In genomic region chr9:5336683-5337082, GRCh38 we compare ENCODE assay signal across 15 cellular contexts. TPM values are rescaled to one million over a fixed set of nuclear protein-coding genes. Genes with fewer than 3 reads are reported as not detected.
DNase-seq lines count a peak whose midpoint lies in the region; ATAC-seq, FAIRE-seq and TF ChIP-seq lines count a peak whose summit lies in the region.
"Had no signal": no experiment of that assay in that cellular context is flagged by ENCODE, and none has a peak within 500 bp of the region (broad histone marks: within the 10 kb centered on the region; RNA-seq: fewer than 3 reads in every experiment).

No MANE protein-coding gene starts in this region.

- peak overlapping the region; percentile 64 for H3K4me3 ChIP-seq in CD4-positive, CD25-positive, alpha-beta regulatory T cell (ENCODE audit: low read depth, low read length)
- H3K4me3 ChIP-seq in DND-41 (ENCODE audit: low read depth in 1 of 2, low read length in 2 of 2), result peak overlapping the region in 1 of 2 experiments; percentile 27; a peak in 1 of 4 replicates
- H3K4me3 ChIP-seq in HepG2 (replicated peaks in 1 of 3; ENCODE audit: insufficient read depth in 1 of 3, low read depth in 2 of 3, low read length in 3 of 3), result no peak overlapping the region
- H3K4me3 ChIP-seq: left lung, skin epidermis had no signal

- H3K27ac Mint-ChIP-seq in CD4-positive, CD25-positive, alpha-beta regulatory T cell, result peak overlapping the region; percentile 58 to 87 (median 83)

- ATAC-seq in CD4-positive, CD25-positive, alpha-beta regulatory T cell (ENCODE audit: low read depth in 2 of 2), result peak; percentile 31 to 32
- ATAC-seq in DND-41 (ENCODE audit: insufficient read depth, low read depth), result peak; percentile 99
- no peak for ATAC-seq in HepG2
- ATAC-seq: left lung had no signal

- no peak for TF ChIP-seq EP300 in HepG2 (IDR thresholded peaks at IDR 0.05; ENCODE audit: low read depth in 2 of 2, low read length in 2 of 2)
- TF ChIP-seq EP300 in HepG2 (CRISPR knock-in tag; IDR thresholded peaks at IDR 0.05; ENCODE audit: borderline replicate concordance), result no peak

- intact Hi-C loops in HepG2 (cut with micrococcal nuclease; ENCODE audit: unreplicated experiment), result no loop called here

- no peaks in the 10 kb centered on the region for H3K36me3 ChIP-seq in CD4-positive, CD25-positive, alpha-beta regulatory T cell (ENCODE audit: control insufficient read depth, insufficient read depth, low read length)
- H3K36me3 ChIP-seq in DND-41 (ENCODE audit: insufficient read depth, low read length) (no peaks in the 10 kb centered on the region), HepG2 (replicated peaks in 1 of 2; ENCODE audit: control insufficient read depth in 1 of 2, insufficient read depth in 2 of 2, low read length in 2 of 2) (no peaks in the 10 kb centered on the region)
- H3K36me3 ChIP-seq: left lung had no signal

- no peaks in the 10 kb centered on the region for H3K27me3 Mint-ChIP-seq in CD4-positive, CD25-positive, alpha-beta regulatory T cell

- H3K4me2 ChIP-seq in DND-41 (ENCODE audit: insufficient read depth, low read length) (peak overlapping the region; percentile 51), HepG2 (ENCODE audit: low read depth, low read length) (no peak overlapping the region)

- WGBS in HepG2 (ENCODE audit: low lambda C conversion rate), result 35% methylated on average over 4 of the region's 4 CpGs

- no TSS peak for BruUV-seq in HepG2 (replicated peaks; lab: Mats Ljungman, UMichigan)

- peak in 2 of 3 donors; percentile 35 to 60 for DNase-seq in CD4-positive, CD25-positive, alpha-beta regulatory T cell
- DNase-seq in DND-41 (peak; percentile 69), T-helper 22 cell (ENCODE audit: low read depth) (peak; percentile 18), ureter (ENCODE audit: low spot score) (no peak), HepG2 (ENCODE audit: low spot score) (no peak), epidermal melanocyte (ENCODE audit: insufficient read length, low spot score) (no peak)
- DNase-seq in central memory CD4-positive, alpha-beta T cell, result peak; percentile 66
- DNase-seq: left lung, NCI-H1105, NCI-H2227 treated with DMSO at 0.1 percent for 48 hours, posterior cingulate gyrus, SHP77 treated with DMSO at 0.1 percent for 48 hours had no signal

- TF ChIP-seq RAD21 in HepG2 (CRISPR knock-in tag; IDR thresholded peaks at IDR 0.05), result no peak

- H3K79me2 ChIP-seq in DND-41 (ENCODE audit: insufficient read depth, low read length) (no peaks in the 10 kb centered on the region), HepG2 (ENCODE audit: insufficient read depth, low read length) (no peaks in the 10 kb centered on the region)

- POLR2A ChIA-PET in HepG2 (lab: Yijun Ruan, JAX), result no interaction called here

- no peaks in the 10 kb centered on the region for H3K9me3 ChIP-seq in CD4-positive, CD25-positive, alpha-beta regulatory T cell (ENCODE audit: control insufficient read depth in 2 of 2, low read length in 2 of 2)
- H3K9me3 ChIP-seq in DND-41 (ENCODE audit: insufficient read depth, low read length, severe bottlenecking) (no peaks in the 10 kb centered on the region), HepG2 (ENCODE audit: low read length) (no peaks in the 10 kb centered on the region)
- H3K9me3 ChIP-seq: left lung had no signal

- no peak overlapping the region for H3K27ac ChIP-seq in CD4-positive, CD25-positive, alpha-beta regulatory T cell (ENCODE audit: insufficient read depth, low read length, poor library complexity, severe bottlenecking)
- peak overlapping the region; percentile 82 for H3K27ac ChIP-seq in DND-41 (ENCODE audit: low read length)
- no peak overlapping the region for H3K27ac ChIP-seq in HepG2 (ENCODE audit: extremely low read length, insufficient read depth, low read length)
- H3K27ac ChIP-seq: left lung had no signal

- no peak for TF ChIP-seq POLR2A in HepG2 (IDR thresholded peaks at IDR 0.05; ENCODE audit: insufficient read depth in 1 of 2, low read depth in 2 of 2, low read length in 2 of 2)

- in situ Hi-C loops in HepG2 (cut with HindIII; ENCODE audit: extremely low pct_ligation_motif_present, low pct_unique_long_range_greater_than_20kb), result no loop called here

- H3K9ac ChIP-seq in DND-41 (ENCODE audit: low read depth, low read length) (peak overlapping the region; percentile 44; the same call in 1 of the 2 replicates), HepG2 (ENCODE audit: insufficient read depth, low read depth, low read length) (no peak overlapping the region)

- no peak for TF ChIP-seq CTCF in DND-41 (IDR thresholded peaks at IDR 0.05; ENCODE audit: borderline replicate concordance, extremely low read depth, low read length, poor library complexity, severe bottlenecking)
- TF ChIP-seq CTCF in HepG2 (CRISPR knock-in tag; IDR thresholded peaks at IDR 0.05), result no peak

- no peak for FAIRE-seq in HepG2 (lab: Jason Lieb, UNC)
- FAIRE-seq: bronchial epithelial cell had no signal

- H3K4me1 ChIP-seq in CD4-positive, CD25-positive, alpha-beta regulatory T cell (ENCODE audit: control insufficient read depth, insufficient read depth, low read length, poor library complexity, severe bottlenecking), result peaks cover 18% of the 10 kb centered on the region
- H3K4me1 ChIP-seq in DND-41 (ENCODE audit: insufficient read depth, low read length), result peaks cover 27% of the 10 kb centered on the region
- no peaks in the 10 kb centered on the region for H3K4me1 ChIP-seq in HepG2 (ENCODE audit: insufficient read depth, low read length)
- H3K4me1 ChIP-seq: left lung had no signal

- peak overlapping the region; percentile 47 for H2AFZ ChIP-seq in DND-41 (ENCODE audit: low read depth, low read length)
- H2AFZ ChIP-seq in HepG2 (ENCODE audit: low read length), result no peak overlapping the region

- H3K4me3 Mint-ChIP-seq in CD4-positive, CD25-positive, alpha-beta regulatory T cell, result peak overlapping the region; percentile 38 to 76 (median 72)

- H3K4me1 Mint-ChIP-seq in CD4-positive, CD25-positive, alpha-beta regulatory T cell, result peaks cover 18 to 37% (median 26%) of the 10 kb centered on the region in 4 donors

- H3K36me3 Mint-ChIP-seq in CD4-positive, CD25-positive, alpha-beta regulatory T cell, result peaks cover 25% of the 10 kb centered on the region

- H3K9me3 Mint-ChIP-seq in CD4-positive, CD25-positive, alpha-beta regulatory T cell, result no peaks in the 10 kb centered on the region

- H4K20me1 ChIP-seq in DND-41 (ENCODE audit: insufficient read depth, low read length) (no peaks in the 10 kb centered on the region), HepG2 (ENCODE audit: insufficient read depth, low read length) (no peaks in the 10 kb centered on the region)

- H3K27me3 ChIP-seq in CD4-positive, CD25-positive, alpha-beta regulatory T cell (ENCODE audit: control insufficient read depth, insufficient read depth, low read length), result no peaks in the 10 kb centered on the region
- no peaks in the 10 kb centered on the region for H3K27me3 ChIP-seq in DND-41 (ENCODE audit: insufficient read depth, low read length, poor library complexity)
- peaks cover 0 to 2% of the 10 kb centered on the region in 2 experiments; a peak in 2 of 5 replicates for H3K27me3 ChIP-seq in HepG2 (ENCODE audit: control insufficient read depth in 1 of 2, insufficient read depth in 2 of 2, low read length in 2 of 2)
- H3K27me3 ChIP-seq: left lung had no signal

- CTCF ChIA-PET in HepG2 (lab: Yijun Ruan, JAX; ENCODE audit: low intra/inter-chr PET ratio, low total read pairs), result no interaction called here

RNA-seq across cellular contexts. Expression of gene RLN1, which starts 3.0 kb away (rescaled TPM):
- 1.5 TPM for total RNA-seq in CD4-positive, CD25-positive, alpha-beta regulatory T cell
- 1 to 10 TPM in 3 of 4 donors, under 1 TPM in 1; 0.79 to 3.2 (median 2.8) TPM for polyA plus RNA-seq in CD4-positive, CD25-positive, alpha-beta regulatory T cell
- total RNA-seq in ureter (not detected), HepG2 (2016; rRNA removed; fragmentation: Illumina TruSeq; extraction: Trizol) (not detected in 2 replicates)
- not detected in 2 replicates for total RNA-seq in HepG2 (2016; cell fraction: cytosol; rRNA removed; fragmentation: Illumina TruSeq; extraction: Trizol; ENCODE audit: low read depth)
- not detected in 2 replicates for total RNA-seq in HepG2 (2016; cell fraction: insoluble cytoplasmic fraction; rRNA removed; fragmentation: Illumina TruSeq; extraction: Trizol)
- not detected in 2 replicates for total RNA-seq in HepG2 (2016; cell fraction: membrane; rRNA removed; fragmentation: Illumina TruSeq; extraction: Trizol)
- not detected in 2 replicates for total RNA-seq in HepG2 (2016; cell fraction: nucleus; rRNA removed; fragmentation: Illumina TruSeq; extraction: Trizol)
- polyA plus RNA-seq in HepG2 (2011; rRNA removed), result not detected in 2 replicates
- polyA plus RNA-seq in HepG2 (2011; cell fraction: cytosol; rRNA removed), result not detected in 2 replicates
- polyA plus RNA-seq in HepG2 (2011; cell fraction: nucleus; rRNA removed), result not detected in 2 replicates
- not detected in 2 replicates for polyA plus RNA-seq in HepG2 (2012)
- not detected in 2 replicates for polyA plus RNA-seq in HepG2 (2016; cell fraction: cytosol; fragmentation: Illumina TruSeq; extraction: Trizol; ENCODE audit: low read depth)
- not detected in 2 replicates for polyA plus RNA-seq in HepG2 (2016; cell fraction: insoluble cytoplasmic fraction; fragmentation: Illumina TruSeq; extraction: Trizol; ENCODE audit: low read depth)
- polyA plus RNA-seq in HepG2 (2016; cell fraction: membrane; fragmentation: Illumina TruSeq; extraction: Trizol; ENCODE audit: low read depth), result not detected in 2 replicates
- polyA plus RNA-seq in HepG2 (2016; cell fraction: nucleus; fragmentation: Illumina TruSeq; extraction: Trizol; ENCODE audit: insufficient read depth, low read depth), result not detected in 2 replicates
- polyA minus RNA-seq in HepG2 (2011; rRNA and poly(A)+ RNA removed; ENCODE audit: low replicate concordance), result not detected in 2 replicates
- not detected in 2 replicates for polyA minus RNA-seq in HepG2 (2011; cell fraction: cytosol; rRNA and poly(A)+ RNA removed)
- not detected in 2 replicates for polyA minus RNA-seq in HepG2 (2011; cell fraction: nucleus; rRNA and poly(A)+ RNA removed)
- polyA plus RNA-seq: BJ had no signal

RNA-seq across cellular contexts. Expression of gene RLN2, which starts 32.2 kb away (rescaled TPM):
- total RNA-seq in CD4-positive, CD25-positive, alpha-beta regulatory T cell, result 1.3 TPM
- 1 to 10 TPM; 4.1 to 7.2 (median 5.9) TPM for polyA plus RNA-seq in CD4-positive, CD25-positive, alpha-beta regulatory T cell
- total RNA-seq in ureter, result 0.55 TPM
- total RNA-seq in HepG2 (2016; rRNA removed; fragmentation: Illumina TruSeq; extraction: Trizol), result not detected in 2 replicates
- not detected in 2 replicates for total RNA-seq in HepG2 (2016; cell fraction: cytosol; rRNA removed; fragmentation: Illumina TruSeq; extraction: Trizol; ENCODE audit: low read depth)
- 0.17 TPM in 1 of 2 replicates, not detected in the other for total RNA-seq in HepG2 (2016; cell fraction: insoluble cytoplasmic fraction; rRNA removed; fragmentation: Illumina TruSeq; extraction: Trizol)
- total RNA-seq in HepG2 (2016; cell fraction: membrane; rRNA removed; fragmentation: Illumina TruSeq; extraction: Trizol), result not detected in 2 replicates
- not detected in 2 replicates for total RNA-seq in HepG2 (2016; cell fraction: nucleus; rRNA removed; fragmentation: Illumina TruSeq; extraction: Trizol)
- not detected in 2 replicates for polyA plus RNA-seq in HepG2 (2011; rRNA removed)
- polyA plus RNA-seq in HepG2 (2011; cell fraction: cytosol; rRNA removed), result not detected in 2 replicates
- not detected in 2 replicates for polyA plus RNA-seq in HepG2 (2011; cell fraction: nucleus; rRNA removed)
- polyA plus RNA-seq in HepG2 (2012), result not detected in 2 replicates
- not detected in 2 replicates for polyA plus RNA-seq in HepG2 (2016; cell fraction: cytosol; fragmentation: Illumina TruSeq; extraction: Trizol; ENCODE audit: low read depth)
- polyA plus RNA-seq in HepG2 (2016; cell fraction: insoluble cytoplasmic fraction; fragmentation: Illumina TruSeq; extraction: Trizol; ENCODE audit: low read depth), result not detected in 2 replicates
- not detected in 2 replicates for polyA plus RNA-seq in HepG2 (2016; cell fraction: membrane; fragmentation: Illumina TruSeq; extraction: Trizol; ENCODE audit: low read depth)
- polyA plus RNA-seq in HepG2 (2016; cell fraction: nucleus; fragmentation: Illumina TruSeq; extraction: Trizol; ENCODE audit: insufficient read depth, low read depth), result not detected in 2 replicates
- not detected in 2 replicates for polyA minus RNA-seq in HepG2 (2011; rRNA and poly(A)+ RNA removed; ENCODE audit: low replicate concordance)
- not detected in 2 replicates for polyA minus RNA-seq in HepG2 (2011; cell fraction: cytosol; rRNA and poly(A)+ RNA removed)
- polyA minus RNA-seq in HepG2 (2011; cell fraction: nucleus; rRNA and poly(A)+ RNA removed), result not detected in 2 replicates
- polyA plus RNA-seq: BJ had no signal

Comparison
In these comparisons a context has a peak if more than half of its experiments do, and no peak if none do; other contexts are left out.
1. DNase-seq: peak in CD4-positive, CD25-positive, alpha-beta regulatory T cell (2 of 3), DND-41 (single experiment), T-helper 22 cell (single experiment) and central memory CD4-positive, alpha-beta T cell (single experiment); none in ureter (single experiment), HepG2 (single experiment) and epidermal melanocyte (single experiment).